In the genomic region with DNA sequence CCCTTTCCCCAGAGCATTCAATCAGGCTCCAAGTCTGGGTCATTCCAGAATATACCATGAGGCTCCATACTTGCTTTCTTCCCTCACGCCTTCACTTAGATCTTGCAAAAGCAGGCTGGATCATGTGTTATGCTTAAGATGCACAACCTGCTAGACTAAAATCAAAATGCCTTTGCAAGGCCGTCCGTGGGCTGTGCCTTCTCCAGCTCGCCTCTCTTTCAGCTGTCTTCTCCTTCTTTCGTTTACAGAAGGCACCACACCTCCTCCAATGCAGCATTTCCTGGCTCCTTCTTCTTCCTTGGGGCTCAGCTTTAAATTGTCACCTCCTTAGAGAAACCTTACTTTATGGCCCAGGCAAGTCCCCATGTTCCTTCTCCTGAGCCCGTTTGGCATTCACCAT, we compare ENCODE assay signal across 21 cellular contexts.
"Had no signal": no experiment of that assay in that cellular context is flagged by ENCODE, and none has a peak within 500 bp of the region (broad histone marks: within the 10 kb centered on the region; RNA-seq: fewer than 3 reads in every experiment).

No MANE protein-coding gene starts in this region.

- H3K9me3 ChIP-seq: colonic mucosa, esophagus squamous epithelium, gastrocnemius medialis, heart right ventricle, left lung, lower lobe of right lung had no signal

- H3K4me1 ChIP-seq: colonic mucosa, esophagus squamous epithelium, heart right ventricle, left lung, lower lobe of right lung had no signal

- H3K27ac ChIP-seq: colonic mucosa, esophagus squamous epithelium, gastrocnemius medialis, heart right ventricle, left lung, lower lobe of right lung had no signal

- H3K27me3 ChIP-seq: colonic mucosa, esophagus squamous epithelium, gastrocnemius medialis, heart right ventricle, left lung had no signal

- H3K36me3 ChIP-seq: colonic mucosa, esophagus squamous epithelium, gastrocnemius medialis, heart right ventricle, left lung, lower lobe of right lung had no signal

- FAIRE-seq: endothelial cell of umbilical vein, islet of Langerhans, keratinocyte had no signal

- DNase-seq: colonic mucosa; cortex of kidney; effector CD4-positive, alpha-beta T cell; effector memory CD4-positive, alpha-beta T cell; esophagus squamous epithelium; foreskin fibroblast; foreskin melanocyte; gastrocnemius medialis; glutamatergic neuron; head of caudate nucleus; heart right ventricle; hippocampal formation; left cardiac atrium; left lung; left ventricle myocardium superior; lower lobe of right lung; mesenchymal stem cell; midbrain had no signal

- H3K4me3 ChIP-seq: colonic mucosa, esophagus squamous epithelium, gastrocnemius medialis, heart right ventricle, left lung, lower lobe of right lung had no signal
